Comparison of ENCODE assay signal across 16 cellular contexts in genomic region chr2:99771691-99772333, GRCh38.
DNase-seq lines count a peak whose midpoint lies in the region; ATAC-seq and TF ChIP-seq lines count a peak whose summit lies in the region.
"Had no signal": no experiment of that assay in that cellular context is flagged by ENCODE, and none has a peak within 500 bp of the region (broad histone marks: within the 10 kb centered on the region; RNA-seq: fewer than 3 reads in every experiment).

No MANE protein-coding gene starts in this region.

- intact Hi-C loops in right cardiac atrium (cut with DNase I) (no loop called here), lower leg skin (cut with DNase I; ENCODE audit: low total_unique reads) (no loop called here)

- TF ChIP-seq CTCF in HL-60 (IDR thresholded peaks at IDR 0.05; ENCODE audit: insufficient read depth, low read length) (no peak), osteocyte (IDR thresholded peaks at IDR 0.05) (no peak), lower leg skin (IDR thresholded peaks at IDR 0.05) (no peak)

- H3K9me3 ChIP-seq in T-helper 17 cell (ENCODE audit: control insufficient read depth, low read length, poor library complexity, severe bottlenecking): peaks cover 5% of the 10 kb centered on the region
- H3K9me3 ChIP-seq in right cardiac atrium (ENCODE audit: control insufficient read depth, low read length): no peaks in the 10 kb centered on the region

- H3K27ac Mint-ChIP-seq in T-helper 17 cell (no peak overlapping the region), osteocyte (ENCODE audit: unreplicated experiment) (peak overlapping the region; percentile 38)
- H3K27ac Mint-ChIP-seq: activated CD4-positive, alpha-beta T cell treated with anti-CD3 and anti-CD28 coated beads, Interleukin-2, amount 10 ng/mL, durations not matched to agents 7 days and 5 days; activated T-helper 1 cell treated with anti-CD3 and anti-CD28 coated beads, Interleukin-12 subunit alpha, Interleukin-12 subunit beta, Interleukin-2, Interleukin-4 antibody, amounts not matched to agents 30 ng/mL and 10 ng/mL and 1 ng/mL, durations not matched to agents 14 hours and 24 hours and 36 hours; GM23338 had no signal

- DNase-seq in HL-60 (ENCODE audit: low read depth in 1 of 2, low spot score in 1 of 2): peak in 1 of 2 experiments; percentile 75
- DNase-seq in T-helper 17 cell: no peak
- peak; percentile 23 to 74 (median 66) for DNase-seq in right cardiac atrium
- DNase-seq in osteocyte (ENCODE audit: extremely low spot score, unreplicated experiment): no peak
- DNase-seq in activated effector memory CD4-positive, alpha-beta T cell treated with anti-CD3 and anti-CD28 coated beads, Interleukin-2, amount 50 U/mL, for 16 hours: no peak
- DNase-seq in activated CD4-positive, CD25-positive, alpha-beta regulatory T cell (lab: John Stamatoyannopoulos, UW): no peak
- no peak for DNase-seq in lower leg skin (ENCODE audit: low spot score in 2 of 2)
- DNase-seq in germinal center (ENCODE audit: low spot score): no peak
- DNase-seq: activated CD4-positive, alpha-beta T cell treated with anti-CD3 and anti-CD28 coated beads, Interleukin-2, amount 10 ng/mL, durations not matched to agents 7 days and 5 days; DMS153; NCI-H446; T-helper 1 cell had no signal

- H3K4me1 Mint-ChIP-seq in T-helper 17 cell (no peaks in the 10 kb centered on the region), osteocyte (ENCODE audit: unreplicated experiment) (peaks cover 46% of the 10 kb centered on the region)
- H3K4me1 Mint-ChIP-seq: activated CD4-positive, alpha-beta T cell treated with anti-CD3 and anti-CD28 coated beads, Interleukin-2, amount 10 ng/mL, durations not matched to agents 7 days and 5 days had no signal

- TF ChIP-seq POLR2A in lower leg skin (IDR thresholded peaks at IDR 0.05): no peak

- peaks cover 6% of the 10 kb centered on the region for H3K4me1 ChIP-seq in right cardiac atrium (ENCODE audit: control insufficient read depth, insufficient read depth, low read length)

- H3K9me3 Mint-ChIP-seq in osteocyte (ENCODE audit: unreplicated experiment): peaks cover 14% of the 10 kb centered on the region

- no peaks in the 10 kb centered on the region for H3K36me3 Mint-ChIP-seq in T-helper 17 cell (ENCODE audit: low read depth)
- H3K36me3 Mint-ChIP-seq in osteocyte (ENCODE audit: unreplicated experiment): peaks cover 56% of the 10 kb centered on the region

- H3K27me3 ChIP-seq in HL-60 (ENCODE audit: insufficient read depth, poor library complexity, severe bottlenecking) (no peaks in the 10 kb centered on the region), right cardiac atrium (ENCODE audit: control insufficient read depth, insufficient read depth) (no peaks in the 10 kb centered on the region)

- peak overlapping the region; percentile 5 for H3K4me3 Mint-ChIP-seq in T-helper 17 cell
- no peak overlapping the region for H3K4me3 Mint-ChIP-seq in osteocyte (ENCODE audit: unreplicated experiment)
- H3K4me3 Mint-ChIP-seq: activated CD4-positive, alpha-beta T cell treated with anti-CD3 and anti-CD28 coated beads, Interleukin-2, amount 10 ng/mL, durations not matched to agents 7 days and 5 days; activated T-helper 1 cell treated with anti-CD3 and anti-CD28 coated beads, Interleukin-12 subunit alpha, Interleukin-12 subunit beta, Interleukin-2, Interleukin-4 antibody, amounts not matched to agents 30 ng/mL and 10 ng/mL and 1 ng/mL, durations not matched to agents 14 hours and 24 hours and 36 hours; GM23338 had no signal

- ATAC-seq in T-helper 17 cell: no peak
- peak; percentile 66 to 79 for ATAC-seq in right cardiac atrium
- ATAC-seq: GM23338 had no signal

- WGBS in right cardiac atrium: 73% methylated on average over 12 of the region's 12 CpGs
- WGBS in lower leg skin, 2 donors: 78 to 84% methylated on average over 12 of the region's 12 CpGs

- H3K4me3 ChIP-seq in HL-60 (replicated peaks; ENCODE audit: insufficient read depth, low read length): no peak overlapping the region
- H3K4me3 ChIP-seq in right cardiac atrium (ENCODE audit: low read length): no peak overlapping the region
- no peak overlapping the region for H3K4me3 ChIP-seq in lower leg skin (ENCODE audit: low read depth, poor library complexity, severe bottlenecking)
- H3K4me3 ChIP-seq: GM23338 had no signal

- H3K27ac ChIP-seq in HL-60 (replicated peaks) (peak overlapping the region; percentile 47), right cardiac atrium (ENCODE audit: low read length) (peak overlapping the region; percentile 4)
- H3K27ac ChIP-seq: epithelial cell of prostate had no signal

- H3K27me3 Mint-ChIP-seq in T-helper 17 cell (peaks cover 12% of the 10 kb centered on the region), osteocyte (ENCODE audit: unreplicated experiment) (no peaks in the 10 kb centered on the region)
- H3K27me3 Mint-ChIP-seq: activated CD4-positive, alpha-beta T cell treated with anti-CD3 and anti-CD28 coated beads, Interleukin-2, amount 10 ng/mL, durations not matched to agents 7 days and 5 days; IgD-negative memory B cell had no signal

Comparison
In these comparisons a context has a peak if more than half of its experiments do, and no peak if none do; other contexts are left out.
1. DNase-seq: peak in right cardiac atrium (3 of 3); none in T-helper 17 cell (0 of 3), osteocyte (single experiment), activated effector memory CD4-positive, alpha-beta T cell treated with anti-CD3 and anti-CD28 coated beads, Interleukin-2, amount 50 U/mL, for 16 hours (single experiment), activated CD4-positive, CD25-positive, alpha-beta regulatory T cell (0 of 4), lower leg skin (0 of 2) and germinal center (single experiment).